ENCODE assay signal across 8 cellular contexts in the genomic region with DNA sequence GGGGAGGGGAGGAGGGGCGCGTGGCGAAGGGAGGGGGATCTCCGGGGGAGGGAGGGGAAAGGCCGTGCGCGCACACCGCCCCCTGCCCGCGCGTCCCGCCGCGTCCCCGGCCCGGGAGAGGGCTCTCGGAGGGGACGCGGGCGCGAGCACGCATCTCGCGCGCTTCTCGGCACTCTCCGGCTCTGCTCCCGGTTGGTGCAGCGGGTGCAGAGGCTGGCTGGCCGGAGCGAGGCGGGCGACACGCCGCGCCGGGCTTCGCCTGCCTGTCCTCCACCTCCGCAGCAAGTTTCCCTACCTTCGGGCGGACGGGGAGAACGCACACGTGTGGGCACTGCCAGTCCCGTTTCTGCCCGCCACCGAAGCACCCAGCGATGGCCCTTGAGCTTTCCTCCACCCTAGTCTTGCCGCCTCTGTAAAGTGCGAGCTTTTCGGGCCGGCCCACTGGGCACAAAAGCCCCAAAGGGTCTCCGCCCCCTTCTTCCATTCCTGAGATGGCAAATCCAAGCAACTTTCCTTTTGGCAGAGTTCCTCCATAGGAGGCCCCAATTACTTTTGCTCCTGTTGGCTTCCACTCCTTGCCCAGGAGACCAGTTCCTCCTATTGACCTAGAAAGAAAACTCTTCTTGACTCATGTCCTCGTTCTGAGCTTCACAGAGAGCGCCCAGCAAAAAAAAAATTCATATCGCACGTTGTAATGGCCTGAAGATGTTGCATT. TPM values are rescaled to one million over a fixed set of nuclear protein-coding genes. Genes with fewer than 3 reads are reported as not detected.
DNase-seq lines count a peak whose midpoint lies in the region; ATAC-seq, FAIRE-seq and TF ChIP-seq lines count a peak whose summit lies in the region.

No MANE protein-coding gene starts in this region.

- intact Hi-C loops in activated CD4-positive, alpha-beta memory T cell treated with anti-CD3 and anti-CD28 coated beads for 36 hours (cut with micrococcal nuclease): loop anchor here (1.0 to 5.0 kb wide), 7 partner anchors 19 to 270 kb away; a partner anchor contains a TSS

- H2BK5ac ChIP-seq in H1 (ENCODE audit: low read depth, low read length) (peak overlapping the region; percentile 89; the same call in 1 of the 2 replicates), mesendoderm (ENCODE audit: low read length) (no peak overlapping the region)

- peaks cover 43% of the 10 kb centered on the region for H3K4me1 Mint-ChIP-seq in activated CD4-positive, alpha-beta memory T cell treated with anti-CD3 and anti-CD28 coated beads for 36 hours (ENCODE audit: low read depth)

- H3K27me3 ChIP-seq in H1 (replicated peaks in 1 of 4; ENCODE audit: control insufficient read depth in 3 of 4, extremely low read depth in 1 of 4, insufficient read depth in 3 of 4, low read length in 3 of 4) (peaks cover 4 to 29% (median 18%) of the 10 kb centered on the region in 4 experiments), mesendoderm (ENCODE audit: insufficient read depth, low read length, poor library complexity) (no peaks in the 10 kb centered on the region)

- H3K36me3 Mint-ChIP-seq in activated CD4-positive, alpha-beta memory T cell treated with anti-CD3 and anti-CD28 coated beads for 36 hours: peaks cover 39% of the 10 kb centered on the region

- no peak for FAIRE-seq in H1 (lab: Jason Lieb, UNC)

- peaks cover 0 to 11% of the 10 kb centered on the region in 2 experiments for H4K20me1 ChIP-seq in H1 (replicated peaks in 1 of 2; ENCODE audit: control insufficient read depth in 1 of 2, insufficient read depth in 2 of 2, low read length in 2 of 2)

- no peaks in the 10 kb centered on the region for H3K27me3 Mint-ChIP-seq in activated CD4-positive, alpha-beta memory T cell treated with anti-CD3 and anti-CD28 coated beads for 36 hours

- H3K14ac ChIP-seq in H1 (ENCODE audit: insufficient read length): no peak overlapping the region

- WGBS in H1 (ENCODE audit: extremely low coverage in 1 of 2, insufficient coverage in 1 of 2, insufficient read length in 1 of 2, insufficient replicate concordance in 2 of 2, low coverage in 1 of 2, low lambda C conversion rate in 2 of 2, missing lambda C conversion rate in 1 of 2), 2 experiments: 4% methylated on average over 29 of the region's 57 CpGs; no CpG with 5 or more reads in 1 of the 2 experiments
- WGBS in mesendoderm (ENCODE audit: extremely low coverage, insufficient coverage, low lambda C conversion rate): no CpG with 5 or more reads among the region's 57 CpGs

- ATAC-seq in GM18909 (IDR thresholded peaks at IDR 0.05; ENCODE audit: poor library complexity, unreplicated experiment) (peak; percentile 48), HG03139 (IDR thresholded peaks at IDR 0.05; ENCODE audit: unreplicated experiment) (peak; percentile 38)

- H3K4me1 ChIP-seq in H1 (replicated peaks in 1 of 4; ENCODE audit: control insufficient read depth in 3 of 4, insufficient read depth in 4 of 4, low read length in 3 of 4) (peaks cover 2 to 10% (median 4%) of the 10 kb centered on the region in 4 experiments; a peak in 6 of 7 replicates), mesendoderm (ENCODE audit: control insufficient read depth, low read depth, low read length) (peaks cover 2% of the 10 kb centered on the region)

- H2BK120ac ChIP-seq in H1 (replicated peaks; ENCODE audit: low read depth, low read length) (no peak overlapping the region), mesendoderm (ENCODE audit: low read depth, low read length) (no peak overlapping the region)

- POLR2A ChIA-PET in activated CD4-positive, alpha-beta memory T cell treated with anti-CD3 and anti-CD28 coated beads for 36 hours (lab: Charles Lee): interaction anchor here (0.7 to 3.1 kb wide), 20 partner anchors 14 to 320 kb away, joined by 3 to 19 read pairs (median 5); a partner anchor contains a TSS
- POLR2A ChIA-PET in H1 (lab: Charles Lee; ENCODE audit: partially characterized antibody): interaction anchor here (0.6 to 3.8 kb wide), 22 partner anchors 10 to 272 kb away, joined by 3 to 18 read pairs (median 3); a partner anchor contains a TSS

- peak overlapping the region; percentile 34; the same call in 1 of the 2 replicates for H3K27ac ChIP-seq in H1 (ENCODE audit: low read depth, low read length)
- H3K27ac ChIP-seq in mesendoderm (ENCODE audit: low read depth, low read length): peak overlapping the region; percentile 97

- no peak overlapping the region for H2BK15ac ChIP-seq in H1 (ENCODE audit: low read length)
- no peak overlapping the region for H2BK15ac ChIP-seq in mesendoderm (replicated peaks; ENCODE audit: low read depth)

- peak overlapping the region; percentile 57 to 71 (median 68); a peak in 6 of 7 replicates for H3K9ac ChIP-seq in H1 (replicated peaks in 1 of 4; ENCODE audit: extremely low read depth in 1 of 4, low read depth in 3 of 4, low read length in 3 of 4)
- peak overlapping the region; percentile 94 for H3K9ac ChIP-seq in mesendoderm (ENCODE audit: low read length)

- peak overlapping the region; percentile 94 for H3K27ac Mint-ChIP-seq in activated CD4-positive, alpha-beta memory T cell treated with anti-CD3 and anti-CD28 coated beads for 36 hours

- H3K79me1 ChIP-seq in H1 (ENCODE audit: low read depth, low read length) (peaks cover 2% of the 10 kb centered on the region; the same call in 1 of the 2 replicates), mesendoderm (ENCODE audit: low read length) (peaks cover 9% of the 10 kb centered on the region)

- H4K5ac ChIP-seq in H1 (ENCODE audit: insufficient read length, low read depth, low read length): peak overlapping the region; percentile 96
- no peak overlapping the region for H4K5ac ChIP-seq in mesendoderm (ENCODE audit: low read length)

- peak overlapping the region; percentile 91 for H3K56ac ChIP-seq in H1 (replicated peaks; ENCODE audit: insufficient read length, low read depth, low read length)
- H3K56ac ChIP-seq in mesendoderm (ENCODE audit: low read length): peak overlapping the region; percentile 98

- no peak overlapping the region for H2AFZ ChIP-seq in H1 (ENCODE audit: low read length)

- peak overlapping the region; percentile 96 for H3K4me3 Mint-ChIP-seq in activated CD4-positive, alpha-beta memory T cell treated with anti-CD3 and anti-CD28 coated beads for 36 hours

- H3K23me2 ChIP-seq in H1 (ENCODE audit: low read depth, low read length): peaks cover 8% of the 10 kb centered on the region

- no peaks in the 10 kb centered on the region for H3K9me3 ChIP-seq in H1 (ENCODE audit: insufficient read depth in 2 of 2, low read depth in 1 of 2, low read length in 1 of 2)

- no peak for TF ChIP-seq RAD21 in H1 (IDR thresholded peaks at IDR 0.05 in 1 of 2, conservative IDR thresholded peaks at IDR 0.05 in 1 of 2; ENCODE audit: low read depth in 2 of 2, low read length in 2 of 2)

- TF ChIP-seq CTCF in AG09309 (IDR thresholded peaks at IDR 0.05; ENCODE audit: control insufficient read depth, insufficient read depth, low read depth, low read length, missing control alignments): no peak
- TF ChIP-seq CTCF in H1 (IDR thresholded peaks at IDR 0.05; ENCODE audit: control extremely low read depth in 1 of 3, insufficient read depth in 1 of 3, low read depth in 1 of 3, low read length in 3 of 3): no peak

- H2BK12ac ChIP-seq in H1 (ENCODE audit: low read depth, low read length): no peak overlapping the region

- H3K18ac ChIP-seq in H1 (ENCODE audit: extremely low read depth, low read length): peak overlapping the region; percentile 97
- peak overlapping the region; percentile 96 for H3K18ac ChIP-seq in mesendoderm (ENCODE audit: low read length)

- H4K91ac ChIP-seq in H1 (replicated peaks; ENCODE audit: insufficient read length, low read length): no peak overlapping the region

- H3K4me3 ChIP-seq in AG09309 (ENCODE audit: control insufficient read depth, low read depth, low read length) (peak overlapping the region; percentile 74), H1 (ENCODE audit: extremely low read depth in 1 of 4, insufficient read depth in 2 of 4, low read depth in 3 of 4, low read length in 4 of 4) (peak overlapping the region; percentile 71 to 89 (median 83)), mesendoderm (ENCODE audit: low read length) (peak overlapping the region; percentile 82)

- H2AK5ac ChIP-seq in H1 (ENCODE audit: low read depth, low read length) (no peak overlapping the region), mesendoderm (ENCODE audit: low read length) (no peak overlapping the region)

- TF ChIP-seq EP300 in H1 (IDR thresholded peaks at IDR 0.05; ENCODE audit: borderline replicate concordance in 1 of 2, low read depth in 2 of 2, low read length in 2 of 2): no peak

- H3K9me3 Mint-ChIP-seq in activated CD4-positive, alpha-beta memory T cell treated with anti-CD3 and anti-CD28 coated beads for 36 hours: no peaks in the 10 kb centered on the region

- TF ChIP-seq POLR2A in H1 (IDR thresholded peaks at IDR 0.05; ENCODE audit: control extremely low read depth in 1 of 2, low read depth in 2 of 2, low read length in 2 of 2): peak in 1 of 2 experiments; percentile 29; a peak in 1 of 3 replicates

- H4K8ac ChIP-seq in H1 (ENCODE audit: extremely low read depth, insufficient read depth, low read length) (peak overlapping the region; percentile 74; the same call in 1 of the 2 replicates), mesendoderm (ENCODE audit: low read depth, low read length) (no peak overlapping the region)

- H3K23ac ChIP-seq in H1 (ENCODE audit: insufficient read length) (no peak overlapping the region), mesendoderm (ENCODE audit: low read length) (peak overlapping the region; percentile 94)

- H3K36me3 ChIP-seq in H1 (ENCODE audit: control insufficient read depth in 2 of 4, insufficient read depth in 4 of 4, low read length in 3 of 4) (peaks cover 10 to 32% (median 23%) of the 10 kb centered on the region in 4 experiments), mesendoderm (ENCODE audit: control insufficient read depth, insufficient read depth, low read length) (peaks cover 6% of the 10 kb centered on the region)

- H3K4ac ChIP-seq in H1 (replicated peaks; ENCODE audit: insufficient read length, low read depth, low read length) (no peak overlapping the region), mesendoderm (ENCODE audit: low read depth, low read length) (peak overlapping the region; percentile 5)

- H3K79me2 ChIP-seq in H1 (ENCODE audit: control insufficient read depth in 1 of 2, insufficient read depth in 2 of 2, low read length in 2 of 2): peaks cover 0 to 11% of the 10 kb centered on the region in 2 experiments; a peak in 2 of 4 replicates
- H3K79me2 ChIP-seq in mesendoderm (ENCODE audit: control insufficient read depth, insufficient read depth, low read length): peaks cover 2% of the 10 kb centered on the region

- CTCF ChIA-PET in activated CD4-positive, alpha-beta memory T cell treated with anti-CD3 and anti-CD28 coated beads for 36 hours (lab: Charles Lee): interaction anchor here (0.7 to 7.2 kb wide), 22 partner anchors 9 to 328 kb away, joined by 3 to 46 read pairs (median 4); a partner anchor contains a TSS
- CTCF ChIA-PET in H1 (lab: Charles Lee; ENCODE audit: partially characterized antibody): interaction anchor here (0.6 to 11.1 kb wide), 14 partner anchors 10 to 155 kb away, joined by 3 to 164 read pairs (median 4); a partner anchor contains a TSS

- H3K4me2 ChIP-seq in H1 (ENCODE audit: insufficient read depth in 1 of 2, low read depth in 2 of 2, low read length in 2 of 2): peak overlapping the region; percentile 95
- H3K4me2 ChIP-seq in mesendoderm (ENCODE audit: low read length): peak overlapping the region; percentile 13

- no peak overlapping the region for H2BK20ac ChIP-seq in H1 (ENCODE audit: low read length)

- DNase-seq in AG09309 (ENCODE audit: low read depth) (no peak), NCI-H510A (lab: John Stamatoyannopoulos, UW) (peak; percentile 78), H1 (ENCODE audit: low read depth in 1 of 2, low spot score in 2 of 2) (peak in 1 of 2 experiments; percentile 84), mesendoderm (peak; percentile 89)
- peak; percentile 83 for DNase-seq in activated CD4-positive, alpha-beta memory T cell treated with anti-CD3 and anti-CD28 coated beads for 36 hours
- DNase-seq in stimulated activated CD8-positive, alpha-beta memory T cell treated with anti-CD3 and anti-CD28 coated beads, Interleukin-15, amount 100 ng/mL, for 24 hours (ENCODE audit: low read depth): peak; percentile 61

RNA-seq across cellular contexts. Expression of a gene that starts 0.4 kb away (rescaled TPM):
- total RNA-seq in activated CD4-positive, alpha-beta memory T cell treated with anti-CD3 and anti-CD28 coated beads for 36 hours: 10 to 100 TPM; 21.4 to 23.7 TPM
- total RNA-seq in H1 (2021; fragmentation: NEBNext Ultra II Directional; extraction: Animal tissue kit (Norgen Biotek cat#: 25700)): 8.8 and 10.0 TPM in 2 replicates
- polyA plus RNA-seq in H1 (2011; rRNA removed): 11.3 and 15.4 TPM in 2 replicates
- polyA plus RNA-seq in H1 (2011; cell fraction: cytosol; rRNA removed): 18.1 TPM
- polyA plus RNA-seq in H1 (2011; cell fraction: nucleus; rRNA removed): 55.6 TPM
- 11.4 to 14.0 TPM (median 12.7 TPM) in 4 replicates for polyA plus RNA-seq in H1 (2012, experiment 1 of 2)
- polyA plus RNA-seq in H1 (2012, experiment 2 of 2): 5.2 TPM
- 5.6 TPM for polyA plus RNA-seq in H1 (2013, experiment 1 of 2)
- polyA plus RNA-seq in H1 (2013, experiment 2 of 2): 4.5 TPM
- 5.1 and 7.6 TPM in 2 replicates for polyA minus RNA-seq in H1 (2011; rRNA and poly(A)+ RNA removed)
- 6.6 TPM for polyA minus RNA-seq in H1 (2011; cell fraction: cytosol; rRNA and poly(A)+ RNA removed)
- 9.2 TPM for polyA minus RNA-seq in H1 (2011; cell fraction: nucleus; rRNA and poly(A)+ RNA removed)
- 3.2 TPM for polyA plus RNA-seq in mesendoderm (2013, experiment 1 of 2)
- 3.5 TPM for polyA plus RNA-seq in mesendoderm (2013, experiment 2 of 2)

RNA-seq across cellular contexts. Expression of a gene that starts 0.6 kb away (rescaled TPM):
- total RNA-seq in activated CD4-positive, alpha-beta memory T cell treated with anti-CD3 and anti-CD28 coated beads for 36 hours: 10 to 100 TPM; 32.6 to 37.5 TPM
- 35.6 and 40.0 TPM in 2 replicates for total RNA-seq in H1 (2021; fragmentation: NEBNext Ultra II Directional; extraction: Animal tissue kit (Norgen Biotek cat#: 25700))
- polyA plus RNA-seq in H1 (2011; rRNA removed): 7.6 and 8.2 TPM in 2 replicates
- 11.3 TPM for polyA plus RNA-seq in H1 (2011; cell fraction: cytosol; rRNA removed)
- 19.1 TPM for polyA plus RNA-seq in H1 (2011; cell fraction: nucleus; rRNA removed)
- polyA plus RNA-seq in H1 (2012, experiment 1 of 2): 12.5 to 15.6 TPM (median 15.4 TPM) in 4 replicates
- polyA plus RNA-seq in H1 (2012, experiment 2 of 2): 3.9 TPM
- 7.8 TPM for polyA plus RNA-seq in H1 (2013, experiment 1 of 2)
- polyA plus RNA-seq in H1 (2013, experiment 2 of 2): 7.2 TPM
- 20.4 and 28.1 TPM in 2 replicates for polyA minus RNA-seq in H1 (2011; rRNA and poly(A)+ RNA removed)
- polyA minus RNA-seq in H1 (2011; cell fraction: cytosol; rRNA and poly(A)+ RNA removed): 7.6 TPM
- polyA minus RNA-seq in H1 (2011; cell fraction: nucleus; rRNA and poly(A)+ RNA removed): 43.3 TPM
- polyA plus RNA-seq in mesendoderm (2013, experiment 1 of 2): 6.8 TPM
- 7.1 TPM for polyA plus RNA-seq in mesendoderm (2013, experiment 2 of 2)

RNA-seq across cellular contexts. Expression of a gene that starts 26.0 kb away (rescaled TPM):
- 100 to 1,000 TPM; 168 to 169 TPM for total RNA-seq in activated CD4-positive, alpha-beta memory T cell treated with anti-CD3 and anti-CD28 coated beads for 36 hours
- total RNA-seq in H1 (2021; fragmentation: NEBNext Ultra II Directional; extraction: Animal tissue kit (Norgen Biotek cat#: 25700)): 0.54 and 1.2 TPM in 2 replicates
- polyA plus RNA-seq in H1 (2011; rRNA removed): 0.25 and 0.35 TPM in 2 replicates
- 0.17 TPM for polyA plus RNA-seq in H1 (2011; cell fraction: cytosol; rRNA removed)
- 2.2 TPM for polyA plus RNA-seq in H1 (2011; cell fraction: nucleus; rRNA removed)
- polyA plus RNA-seq in H1 (2012, experiment 1 of 2): 0.29 to 0.72 TPM (median 0.58 TPM) in 4 replicates
- polyA plus RNA-seq in H1 (2012, experiment 2 of 2): 0.22 TPM
- polyA plus RNA-seq in H1 (2013, experiment 1 of 2): 0.45 TPM
- polyA plus RNA-seq in H1 (2013, experiment 2 of 2): 0.40 TPM
- polyA minus RNA-seq in H1 (2011; rRNA and poly(A)+ RNA removed): 0.80 and 1.0 TPM in 2 replicates
- not detected for polyA minus RNA-seq in H1 (2011; cell fraction: cytosol; rRNA and poly(A)+ RNA removed)
- not detected for polyA minus RNA-seq in H1 (2011; cell fraction: nucleus; rRNA and poly(A)+ RNA removed)
- 0.49 TPM for polyA plus RNA-seq in mesendoderm (2013, experiment 1 of 2)
- 0.88 TPM for polyA plus RNA-seq in mesendoderm (2013, experiment 2 of 2)

RNA-seq across cellular contexts. Expression of a gene that starts 50.9 kb away (rescaled TPM):
- 10 to 100 TPM; 21.8 to 25.2 TPM for total RNA-seq in activated CD4-positive, alpha-beta memory T cell treated with anti-CD3 and anti-CD28 coated beads for 36 hours
- 68.6 and 68.9 TPM in 2 replicates for total RNA-seq in H1 (2021; fragmentation: NEBNext Ultra II Directional; extraction: Animal tissue kit (Norgen Biotek cat#: 25700))
- polyA plus RNA-seq in H1 (2011; rRNA removed): 68.6 and 84.2 TPM in 2 replicates
- 68.7 TPM for polyA plus RNA-seq in H1 (2011; cell fraction: cytosol; rRNA removed)
- 145 TPM for polyA plus RNA-seq in H1 (2011; cell fraction: nucleus; rRNA removed)
- polyA plus RNA-seq in H1 (2012, experiment 1 of 2): 66.2 to 80.8 TPM (median 70.6 TPM) in 4 replicates
- polyA plus RNA-seq in H1 (2012, experiment 2 of 2): 66.9 TPM
- polyA plus RNA-seq in H1 (2013, experiment 1 of 2): 37.2 TPM
- 34.6 TPM for polyA plus RNA-seq in H1 (2013, experiment 2 of 2)
- polyA minus RNA-seq in H1 (2011; rRNA and poly(A)+ RNA removed): 40.1 and 58.9 TPM in 2 replicates
- polyA minus RNA-seq in H1 (2011; cell fraction: cytosol; rRNA and poly(A)+ RNA removed): 38.5 TPM
- polyA minus RNA-seq in H1 (2011; cell fraction: nucleus; rRNA and poly(A)+ RNA removed): 31.3 TPM
- 28.5 TPM for polyA plus RNA-seq in mesendoderm (2013, experiment 1 of 2)
- 26.2 TPM for polyA plus RNA-seq in mesendoderm (2013, experiment 2 of 2)

Comparison
In these comparisons a context has a peak if more than half of its experiments do, and no peak if none do; other contexts are left out.
1. RNA of a gene that starts 26.0 kb away (total RNA-seq): 168 to 169 TPM in activated CD4-positive, alpha-beta memory T cell treated with anti-CD3 and anti-CD28 coated beads for 36 hours; 0.54 to 1.2 TPM in H1; every median in the first group is over 10 times any median in the second.
2. Peak in every context shown above with its lines, with median percentiles within 50 percentile points of each other: H3K4me3 ChIP-seq.